Comparison of ENCODE assay signal across 22 cellular contexts in genomic region chr1:161127649-161128048, GRCh38. TPM values are rescaled to one million over a fixed set of nuclear protein-coding genes. Genes with fewer than 3 reads are reported as not detected.
A peak's percentile ranks its signal among the peaks of the same experiment; 100 is the strongest.
DNase-seq lines count a peak whose midpoint lies in the region; ATAC-seq and TF ChIP-seq lines count a peak whose summit lies in the region.
"Had no signal": no experiment of that assay in that cellular context is flagged by ENCODE, and none has a peak within 500 bp of the region (broad histone marks: within the 10 kb centered on the region; RNA-seq: fewer than 3 reads in every experiment).

No MANE protein-coding gene starts in this region.

- H3K4me1 ChIP-seq in lower lobe of right lung (peaks cover 52% of the 10 kb centered on the region), upper lobe of right lung (peaks cover 44% of the 10 kb centered on the region)

- H3K27me3 ChIP-seq in lower lobe of right lung (ENCODE audit: low read depth) (no peaks in the 10 kb centered on the region), upper lobe of right lung (no peaks in the 10 kb centered on the region)
- H3K27me3 ChIP-seq: adrenal gland, left lung had no signal

- H3K27ac Mint-ChIP-seq in activated T-cell treated with anti-CD3 and anti-CD28 coated beads, Interleukin-2, amount 50 U/mL, for 72 hours = peak overlapping the region; percentile 64
- no peak overlapping the region for H3K27ac Mint-ChIP-seq in type B pancreatic cell
- H3K27ac Mint-ChIP-seq: activated T-cell treated with anti-CD3 and anti-CD28 coated beads, Interleukin-2, amount 50 U/mL, for 24 hours had no signal

- no peak for DNase-seq in activated T-cell treated with anti-CD3 and anti-CD28 coated beads, Interleukin-2, amount 50 U/mL, for 72 hours
- no peak for DNase-seq in activated T-cell treated with anti-CD3 and anti-CD28 coated beads, Interleukin-2, amount 50 U/mL, for 1 hour
- DNase-seq in SKM-1 treated with dmso at 0.1 percent for 144 hours (lab: John Stamatoyannopoulos, UW; ENCODE audit: unreplicated experiment) = peak; percentile 58
- no peak for DNase-seq in lower lobe of right lung
- DNase-seq in upper lobe of right lung = no peak
- no peak for DNase-seq in epidermal melanocyte (ENCODE audit: insufficient read length, low spot score)
- no peak for DNase-seq in type B pancreatic cell (ENCODE audit: extremely low spot score, unreplicated experiment)
- DNase-seq: ACHN; activated CD4-positive, alpha-beta T cell treated with anti-CD3 and anti-CD28 coated beads for 48 hours; activated T-cell treated with anti-CD3 and anti-CD28 coated beads, Interleukin-2, amount 50 U/mL, for 24 hours; adrenal gland; Calu3; caudate nucleus; left lung; NCI-H146; NCI-H2227 treated with DMSO at 0.1 percent for 48 hours; NK-92 treated with Interleukin-12 subunit alpha and Interleukin-12 subunit beta, amount 100 ng/mL, for 24 hours; SHP77; stimulated activated naive CD4-positive, alpha-beta T cell; T1000 had no signal

- no peak for TF ChIP-seq CTCF in lower lobe of right lung (IDR thresholded peaks at IDR 0.05)
- no peak for TF ChIP-seq CTCF in upper lobe of right lung (IDR thresholded peaks at IDR 0.05)
- TF ChIP-seq CTCF in type B pancreatic cell (conservative IDR thresholded peaks at IDR 0.05) = no peak

- no peaks in the 10 kb centered on the region for H3K9me3 Mint-ChIP-seq in activated T-cell treated with anti-CD3 and anti-CD28 coated beads, Interleukin-2, amount 50 U/mL, for 72 hours
- no peaks in the 10 kb centered on the region for H3K9me3 Mint-ChIP-seq in type B pancreatic cell
- H3K9me3 Mint-ChIP-seq: activated T-cell treated with anti-CD3 and anti-CD28 coated beads, Interleukin-2, amount 50 U/mL, for 24 hours had no signal

- no peak for ATAC-seq in activated T-cell treated with anti-CD3 and anti-CD28 coated beads, Interleukin-2, amount 50 U/mL, for 72 hours (replicated peaks in 1 of 2)
- ATAC-seq in lower lobe of right lung = no peak
- ATAC-seq in upper lobe of right lung = no peak
- no peak for ATAC-seq in GM21576 (IDR thresholded peaks at IDR 0.05; ENCODE audit: unreplicated experiment)
- ATAC-seq: left lung had no signal

- H3K4me3 Mint-ChIP-seq in activated T-cell treated with anti-CD3 and anti-CD28 coated beads, Interleukin-2, amount 50 U/mL, for 72 hours = no peak overlapping the region
- H3K4me3 Mint-ChIP-seq in type B pancreatic cell = no peak overlapping the region
- H3K4me3 Mint-ChIP-seq: activated T-cell treated with anti-CD3 and anti-CD28 coated beads, Interleukin-2, amount 50 U/mL, for 24 hours had no signal

- peaks cover 60% of the 10 kb centered on the region for H3K4me1 Mint-ChIP-seq in activated T-cell treated with anti-CD3 and anti-CD28 coated beads, Interleukin-2, amount 50 U/mL, for 72 hours (ENCODE audit: low read depth)
- peaks cover 22% of the 10 kb centered on the region for H3K4me1 Mint-ChIP-seq in type B pancreatic cell (ENCODE audit: unreplicated experiment)

- peaks cover 16 to 44% of the 10 kb centered on the region in 2 donors for H3K36me3 Mint-ChIP-seq in activated T-cell treated with anti-CD3 and anti-CD28 coated beads, Interleukin-2, amount 50 U/mL, for 72 hours (ENCODE audit: insufficient read depth in 2 of 2)
- peaks cover 37% of the 10 kb centered on the region for H3K36me3 Mint-ChIP-seq in type B pancreatic cell

- H3K4me3 ChIP-seq in lower lobe of right lung (no peak overlapping the region), upper lobe of right lung (no peak overlapping the region)
- H3K4me3 ChIP-seq: adrenal gland, left lung had no signal

- intact Hi-C loops in lower lobe of right lung (cut with DNase I) = no loop called here
- intact Hi-C loops in upper lobe of right lung (cut with DNase I) = no loop called here

- H3K9me3 ChIP-seq in lower lobe of right lung (no peaks in the 10 kb centered on the region), upper lobe of right lung (no peaks in the 10 kb centered on the region)
- H3K9me3 ChIP-seq: adrenal gland, left lung had no signal

- peaks cover 67% of the 10 kb centered on the region for H3K36me3 ChIP-seq in lower lobe of right lung
- H3K36me3 ChIP-seq in upper lobe of right lung = peaks cover 67% of the 10 kb centered on the region

- H3K27me3 Mint-ChIP-seq in activated T-cell treated with anti-CD3 and anti-CD28 coated beads, Interleukin-2, amount 50 U/mL, for 72 hours (ENCODE audit: low read depth) = no peaks in the 10 kb centered on the region
- no peaks in the 10 kb centered on the region for H3K27me3 Mint-ChIP-seq in type B pancreatic cell
- H3K27me3 Mint-ChIP-seq: activated T-cell treated with anti-CD3 and anti-CD28 coated beads, Interleukin-2, amount 50 U/mL, for 24 hours had no signal

- H3K27ac ChIP-seq in lower lobe of right lung (peak overlapping the region; percentile 25), upper lobe of right lung (peak overlapping the region; percentile 36)
- H3K27ac ChIP-seq: adrenal gland had no signal

RNA-seq across cellular contexts. Expression of gene DEDD, which starts 4.8 kb away (rescaled TPM):
- total RNA-seq in activated T-cell treated with anti-CD3 and anti-CD28 coated beads, Interleukin-2, amount 50 U/mL, for 72 hours = 10 to 100 TPM; 49.8 to 51.3 TPM
- 38.3 TPM for total RNA-seq in lower lobe of right lung
- 37.5 TPM for total RNA-seq in upper lobe of right lung
- total RNA-seq in type B pancreatic cell (ENCODE audit: low replicate concordance) = 31.3 and 41.0 TPM in 2 replicates

RNA-seq across cellular contexts. Expression of gene NIT1, which starts 9.7 kb away (rescaled TPM):
- 10 to 100 TPM; 82.0 to 87.2 TPM for total RNA-seq in activated T-cell treated with anti-CD3 and anti-CD28 coated beads, Interleukin-2, amount 50 U/mL, for 72 hours
- total RNA-seq in lower lobe of right lung = 43.6 TPM
- 42.1 TPM for total RNA-seq in upper lobe of right lung
- 42.4 and 47.5 TPM in 2 replicates for total RNA-seq in type B pancreatic cell (ENCODE audit: low replicate concordance)

RNA-seq across cellular contexts. Expression of gene PFDN2, which starts 9.8 kb away (rescaled TPM):
- 100 to 1,000 TPM; 117 to 122 TPM for total RNA-seq in activated T-cell treated with anti-CD3 and anti-CD28 coated beads, Interleukin-2, amount 50 U/mL, for 72 hours
- total RNA-seq in lower lobe of right lung (46.2 TPM), upper lobe of right lung (56.2 TPM), type B pancreatic cell (ENCODE audit: low replicate concordance) (41.1 and 50.9 TPM in 2 replicates)

RNA-seq across cellular contexts. Expression of gene UFC1, which starts 26.1 kb away (rescaled TPM):
- 10 to 100 TPM; 91.4 to 97.9 TPM for total RNA-seq in activated T-cell treated with anti-CD3 and anti-CD28 coated beads, Interleukin-2, amount 50 U/mL, for 72 hours
- total RNA-seq in lower lobe of right lung (92.2 TPM), upper lobe of right lung (84.4 TPM), type B pancreatic cell (ENCODE audit: low replicate concordance) (90.3 and 103 TPM in 2 replicates)

RNA-seq across cellular contexts. Expression of gene KLHDC9, which starts 29.5 kb away (rescaled TPM):
- 1 to 10 TPM; 5.7 to 7.1 TPM for total RNA-seq in activated T-cell treated with anti-CD3 and anti-CD28 coated beads, Interleukin-2, amount 50 U/mL, for 72 hours
- 7.2 TPM for total RNA-seq in lower lobe of right lung
- total RNA-seq in upper lobe of right lung = 3.2 TPM
- 14.1 and 14.3 TPM in 2 replicates for total RNA-seq in type B pancreatic cell (ENCODE audit: low replicate concordance)
- total RNA-seq: H4 had no signal
